Comparison of ENCODE assay signal across 10 cellular contexts in genomic region chr22:36453855-36454378, GRCh38. TPM values are rescaled to one million over a fixed set of nuclear protein-coding genes. Genes with fewer than 3 reads are reported as not detected.
DNase-seq lines count a peak whose midpoint lies in the region; FAIRE-seq and TF ChIP-seq lines count a peak whose summit lies in the region.
"Had no signal": no experiment of that assay in that cellular context is flagged by ENCODE, and none has a peak within 500 bp of the region (broad histone marks: within the 10 kb centered on the region; RNA-seq: fewer than 3 reads in every experiment).

No MANE protein-coding gene starts in this region.

- TF ChIP-seq CTCF in Caco-2 (IDR thresholded peaks at IDR 0.05; ENCODE audit: insufficient read depth in 1 of 2, low read depth in 1 of 2, low read length in 1 of 2, severe bottlenecking in 1 of 2, unreplicated experiment in 1 of 2) = no peak
- TF ChIP-seq CTCF in VCaP (conservative IDR thresholded peaks at IDR 0.05) = no peak
- TF ChIP-seq CTCF in D721Med (IDR thresholded peaks at IDR 0.05; ENCODE audit: insufficient read depth, missing control alignments) = no peak

- H3K9ac ChIP-seq in skeletal muscle tissue (ENCODE audit: low read depth in 1 of 3, low read length in 3 of 3) = no peak overlapping the region

- H3K9me3 Mint-ChIP-seq in Caco-2 (ENCODE audit: unreplicated experiment) = no peaks in the 10 kb centered on the region

- WGBS in esophagus, 2 donors = 92 to 93% methylated on average over 16 of the region's 16 CpGs

- TSS peak; percentile 70 for BruUV-seq in Caco-2 (replicated peaks; lab: Mats Ljungman, UMichigan)

- H3K36me3 Mint-ChIP-seq in Caco-2 (ENCODE audit: insufficient read depth, unreplicated experiment) = peaks cover 6% of the 10 kb centered on the region

- H3K36me3 ChIP-seq in Caco-2 (ENCODE audit: control insufficient read depth, insufficient read depth, low read length) = no peaks in the 10 kb centered on the region
- H3K36me3 ChIP-seq in esophagus (ENCODE audit: control insufficient read depth in 2 of 2, insufficient read depth in 2 of 2, low read length in 1 of 2) = no peaks in the 10 kb centered on the region
- no peaks in the 10 kb centered on the region for H3K36me3 ChIP-seq in skeletal muscle tissue (ENCODE audit: control insufficient read depth in 3 of 3, insufficient read depth in 3 of 3, low read length in 3 of 3)

- CTCF ChIA-PET in Caco-2 (lab: Charles Lee) = no interaction called here

- POLR2A ChIA-PET in Caco-2 (lab: Charles Lee) = no interaction called here

- intact Hi-C loops in Caco-2 (cut with micrococcal nuclease; ENCODE audit: unreplicated experiment) = loop anchor here (2.0 kb wide), 1 partner anchor 43 kb away; no protein-coding TSS in a partner anchor

- H3K9me3 ChIP-seq in Caco-2 (no peaks in the 10 kb centered on the region), esophagus (ENCODE audit: control insufficient read depth in 2 of 2, insufficient read depth in 1 of 2, low read depth in 1 of 2, low read length in 1 of 2) (no peaks in the 10 kb centered on the region), skeletal muscle tissue (ENCODE audit: control insufficient read depth in 3 of 3, low read length in 3 of 3) (no peaks in the 10 kb centered on the region)

- no peak for DNase-seq in Caco-2
- DNase-seq in activated gamma-delta T cell (lab: John Stamatoyannopoulos, UW) = no peak
- DNase-seq in RCC 7860 (ENCODE audit: low spot score) = no peak
- no peak for DNase-seq in stimulated activated CD4-positive, alpha-beta T cell treated with anti-CD3 and anti-CD28 coated beads, Interleukin-4, amount 100 ng/mL, for 4 hours
- no peak for DNase-seq in D721Med (ENCODE audit: insufficient read length, low spot score)
- DNase-seq: activated CD4-positive, alpha-beta T cell treated with anti-CD3 and anti-CD28 coated beads, Interleukin-2, amount 50 U/mL, for 1 hour; NCI-H1417 had no signal

- H3K4me1 Mint-ChIP-seq in Caco-2 (ENCODE audit: low read depth, unreplicated experiment) = peaks cover 23% of the 10 kb centered on the region

- H3K4me3 ChIP-seq in Caco-2 (ENCODE audit: low read depth, low read length) = no peak overlapping the region
- H3K4me3 ChIP-seq in esophagus (ENCODE audit: low read depth in 1 of 2, low read length in 2 of 2) = no peak overlapping the region
- no peak overlapping the region for H3K4me3 ChIP-seq in skeletal muscle tissue (ENCODE audit: low read length in 3 of 3)

- peak overlapping the region; percentile 62 for H3K4me3 Mint-ChIP-seq in Caco-2 (ENCODE audit: unreplicated experiment)

- peak overlapping the region; percentile 84 for H3K27ac ChIP-seq in VCaP
- peak overlapping the region; percentile 27 to 70 for H3K27ac ChIP-seq in esophagus (ENCODE audit: low read depth in 2 of 2, low read length in 1 of 2)
- peak overlapping the region; percentile 98 for H3K27ac ChIP-seq in skeletal muscle tissue (ENCODE audit: low read depth, low read length)

- H3K4me1 ChIP-seq in Caco-2 (peaks cover 29% of the 10 kb centered on the region), esophagus (ENCODE audit: control insufficient read depth in 2 of 2, insufficient read depth in 2 of 2, low read length in 1 of 2) (peaks cover 0 to 12% of the 10 kb centered on the region in 2 donors), skeletal muscle tissue (ENCODE audit: control insufficient read depth in 3 of 3, insufficient read depth in 3 of 3, low read length in 3 of 3) (peaks cover 32 to 48% (median 45%) of the 10 kb centered on the region in 3 donors)

- no peak overlapping the region for H3K27ac Mint-ChIP-seq in Caco-2 (ENCODE audit: unreplicated experiment)

- no peaks in the 10 kb centered on the region for H3K27me3 Mint-ChIP-seq in Caco-2 (ENCODE audit: insufficient read depth, unreplicated experiment)

- no peaks in the 10 kb centered on the region for H3K27me3 ChIP-seq in Caco-2 (replicated peaks; ENCODE audit: control insufficient read depth, insufficient read depth, low read length)
- no peaks in the 10 kb centered on the region for H3K27me3 ChIP-seq in esophagus (ENCODE audit: control insufficient read depth in 1 of 2, insufficient read depth in 2 of 2, low read length in 2 of 2)
- no peaks in the 10 kb centered on the region for H3K27me3 ChIP-seq in skeletal muscle tissue (ENCODE audit: control insufficient read depth in 3 of 3, insufficient read depth in 3 of 3, low read length in 3 of 3)

- FAIRE-seq in RCC 7860 (lab: Jason Lieb, UNC) (no peak), D721Med (lab: Jason Lieb, UNC) (no peak)

RNA-seq across cellular contexts. Expression of gene TXN2, which starts 27.5 kb away (rescaled TPM):
- total RNA-seq in Caco-2 (2022) = 75.8 and 77.2 TPM in 2 replicates
- 10 to 100 TPM; 53.5 to 81.8 TPM for polyA plus RNA-seq in esophagus
- 19.3 TPM for total RNA-seq in skeletal muscle tissue

RNA-seq across cellular contexts. Expression of gene FOXRED2, which starts 52.9 kb away (rescaled TPM):
- total RNA-seq in Caco-2 (2022) = 182 and 220 TPM in 2 replicates
- polyA plus RNA-seq in esophagus = 1 to 10 TPM; 3.2 to 3.7 TPM
- total RNA-seq in skeletal muscle tissue = 14.6 TPM

Comparison
In these comparisons a context has a peak if more than half of its experiments do, and no peak if none do; other contexts are left out.
1. RNA of gene FOXRED2, which starts 52.9 kb away (total RNA-seq): 182 to 220 TPM in Caco-2; 14.6 TPM in skeletal muscle tissue (single experiment); every median in the first group is over 10 times any median in the second.
2. Peak in every context shown above with its lines, with median percentiles within 50 percentile points of each other: H3K27ac ChIP-seq.